In the genomic region with DNA sequence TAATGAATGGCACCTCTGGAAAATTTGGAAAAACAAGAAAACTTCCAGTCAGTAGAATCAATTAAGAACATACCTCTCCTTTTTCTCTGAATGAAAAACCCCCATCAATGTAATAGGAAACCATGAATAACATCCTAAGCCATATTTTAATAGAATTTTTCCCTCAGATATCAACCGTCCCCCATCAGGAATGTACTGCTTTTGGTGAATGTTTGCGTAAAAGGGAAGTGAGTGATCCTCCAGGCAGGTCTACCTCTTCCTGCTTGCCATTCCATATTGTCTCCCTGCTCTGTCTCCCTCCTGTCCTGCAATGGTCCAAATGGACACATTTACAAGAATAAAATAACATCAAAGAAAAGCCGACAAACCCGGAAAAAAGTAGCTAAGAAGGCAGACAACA, we compare ENCODE assay signal across 2 cellular contexts.
A peak's percentile ranks its signal among the peaks of the same experiment; 100 is the strongest.
TF ChIP-seq lines count a peak whose summit lies in the region.

No MANE protein-coding gene starts in this region.

TF ChIP-seq in SK-N-SH, 30 proteins besides CTCF, POLR2A, EP300 and RAD21:
- TF ChIP-seq FOSL2 (IDR thresholded peaks at IDR 0.05; ENCODE audit: borderline replicate concordance, low read depth) (peak; percentile 30; the same call in 1 of the 2 replicates), SMC3 (IDR thresholded peaks at IDR 0.05; ENCODE audit: low read depth, low read length) (no peak), MEF2A (IDR thresholded peaks at IDR 0.05; ENCODE audit: borderline replicate concordance, low read depth) (no peak), JUND (IDR thresholded peaks at IDR 0.05) (no peak), TEAD4 (IDR thresholded peaks at IDR 0.05; ENCODE audit: borderline replicate concordance, insufficient read depth) (no peak), TCF12 (IDR thresholded peaks at IDR 0.05) (peak; percentile 17; the same call in 1 of the 2 replicates)
- TF ChIP-seq, protein P1, sequence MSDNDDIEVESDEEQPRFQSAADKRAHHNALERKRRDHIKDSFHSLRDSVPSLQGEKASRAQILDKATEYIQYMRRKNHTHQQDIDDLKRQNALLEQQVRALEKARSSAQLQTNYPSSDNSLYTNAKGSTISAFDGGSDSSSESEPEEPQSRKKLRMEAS (IDR thresholded peaks at IDR 0.05; ENCODE audit: low read depth), result no peak
- TF ChIP-seq, protein P2, sequence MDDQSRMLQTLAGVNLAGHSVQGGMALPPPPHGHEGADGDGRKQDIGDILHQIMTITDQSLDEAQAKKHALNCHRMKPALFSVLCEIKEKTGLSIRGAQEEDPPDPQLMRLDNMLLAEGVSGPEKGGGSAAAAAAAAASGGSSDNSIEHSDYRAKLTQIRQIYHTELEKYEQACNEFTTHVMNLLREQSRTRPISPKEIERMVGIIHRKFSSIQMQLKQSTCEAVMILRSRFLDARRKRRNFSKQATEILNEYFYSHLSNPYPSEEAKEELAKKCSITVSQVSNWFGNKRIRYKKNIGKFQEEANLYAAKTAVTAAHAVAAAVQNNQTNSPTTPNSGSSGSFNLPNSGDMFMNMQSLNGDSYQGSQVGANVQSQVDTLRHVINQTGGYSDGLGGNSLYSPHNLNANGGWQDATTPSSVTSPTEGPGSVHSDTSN (IDR thresholded peaks at IDR 0.05), result no peak

TF ChIP-seq in endothelial cell of umbilical vein, 7 proteins besides CTCF, POLR2A, EP300 and RAD21:
- peak; percentile 61 for TF ChIP-seq POLR2AphosphoS5 (IDR thresholded peaks at IDR 0.05; ENCODE audit: insufficient read depth, low read depth, low read length)
- TF ChIP-seq, protein P1 (IDR thresholded peaks at IDR 0.05; ENCODE audit: insufficient read depth, insufficient read length), result no peak
- TF ChIP-seq GATA2 (IDR thresholded peaks at IDR 0.05; ENCODE audit: insufficient read depth, insufficient read length, low read depth, low read length), result peak; percentile 54
- TF ChIP-seq JUN (IDR thresholded peaks at IDR 0.05; ENCODE audit: borderline replicate concordance, insufficient read depth, insufficient read length, low read depth), result peak; percentile 61
- TF ChIP-seq FOS (IDR thresholded peaks at IDR 0.05; ENCODE audit: borderline replicate concordance, insufficient read depth, low read length), result peak; percentile 77
TF ChIP-seq in endothelial cell of umbilical vein: peak in this region for 4.
